Comparison of ENCODE assay signal across 18 cellular contexts in genomic region chr11:47329431-47329993, GRCh38. TPM values are rescaled to one million over a fixed set of nuclear protein-coding genes. Genes with fewer than 3 reads are reported as not detected.
A peak's percentile ranks its signal among the peaks of the same experiment; 100 is the strongest.
DNase-seq lines count a peak whose midpoint lies in the region; ATAC-seq, FAIRE-seq and TF ChIP-seq lines count a peak whose summit lies in the region.
"Had no signal": no experiment of that assay in that cellular context is flagged by ENCODE, and none has a peak within 500 bp of the region (broad histone marks: within the 10 kb centered on the region; RNA-seq: fewer than 3 reads in every experiment).

No MANE protein-coding gene starts in this region.

- H3K36me3 ChIP-seq in A673 (ENCODE audit: insufficient read depth, low read length, poor library complexity, severe bottlenecking) = peaks cover 48% of the 10 kb centered on the region
- H3K36me3 ChIP-seq in IMR-90 (ENCODE audit: control insufficient read depth, insufficient read depth, low read length) = peaks cover 48% of the 10 kb centered on the region
- H3K36me3 ChIP-seq in H1 (ENCODE audit: control insufficient read depth in 2 of 4, insufficient read depth in 4 of 4, low read length in 3 of 4) = peaks cover 0 to 16% (median 7%) of the 10 kb centered on the region in 4 experiments; a peak in 5 of 8 replicates
- H3K36me3 ChIP-seq: SJCRH30 had no signal

- no peak overlapping the region for H2BK15ac ChIP-seq in IMR-90 (ENCODE audit: low read depth, low read length)
- no peak overlapping the region for H2BK15ac ChIP-seq in H1 (ENCODE audit: low read length)

- H3K27ac ChIP-seq in A673 (ENCODE audit: low read depth, low read length, poor library complexity, severe bottlenecking) (no peak overlapping the region), IMR-90 (ENCODE audit: insufficient read depth, low read length) (no peak overlapping the region), H1 (ENCODE audit: low read depth, low read length) (no peak overlapping the region)
- H3K27ac ChIP-seq: SJCRH30 had no signal

- TF ChIP-seq CTCF in A673 (conservative IDR thresholded peaks at IDR 0.05; ENCODE audit: low read depth, low read length) (no peak), IMR-90 (conservative IDR thresholded peaks at IDR 0.05; ENCODE audit: low read depth, low read length) (no peak), H1 (IDR thresholded peaks at IDR 0.05; ENCODE audit: control extremely low read depth in 1 of 3, insufficient read depth in 1 of 3, low read depth in 1 of 3, low read length in 3 of 3) (no peak), nephron (IDR thresholded peaks at IDR 0.05; ENCODE audit: unreplicated experiment in 3 of 3) (no peak)

- intact Hi-C loops in A673 (cut with micrococcal nuclease; ENCODE audit: unreplicated experiment) (no loop called here), IMR-90 (cut with micrococcal nuclease) (no loop called here)

- WGBS in IMR-90 (ENCODE audit: extremely low coverage in 2 of 2, insufficient read length in 1 of 2), 2 experiments = no CpG with 5 or more reads among the region's 12 CpGs
- 91% methylated on average over 12 of the region's 12 CpGs; no CpG with 5 or more reads in 1 of the 2 experiments for WGBS in H1 (ENCODE audit: extremely low coverage in 1 of 2, insufficient coverage in 1 of 2, insufficient read length in 1 of 2, insufficient replicate concordance in 2 of 2, low coverage in 1 of 2, low lambda C conversion rate in 2 of 2, missing lambda C conversion rate in 1 of 2), 2 experiments

- H4K5ac ChIP-seq in IMR-90 (ENCODE audit: low read depth, low read length) (no peak overlapping the region), H1 (ENCODE audit: insufficient read length, low read depth, low read length) (no peak overlapping the region)

- H2AK5ac ChIP-seq in IMR-90 (ENCODE audit: low read depth, low read length) (no peak overlapping the region), H1 (ENCODE audit: low read depth, low read length) (no peak overlapping the region)

- H3K4me1 ChIP-seq in A673 (ENCODE audit: insufficient read depth, low read length, poor library complexity, severe bottlenecking) (no peaks in the 10 kb centered on the region), IMR-90 (ENCODE audit: control insufficient read depth, insufficient read depth, low read length) (0 out of 2 replicates have a peak, but pooled peaks cover 2% of the 10 kb centered on the region), H1 (replicated peaks in 1 of 4; ENCODE audit: control insufficient read depth in 3 of 4, insufficient read depth in 4 of 4, low read length in 3 of 4) (no peaks in the 10 kb centered on the region)
- H3K4me1 ChIP-seq: SJCRH30 had no signal

- H3K4me3 Mint-ChIP-seq in nephron = no peak overlapping the region
- H3K4me3 Mint-ChIP-seq: activated naive CD4-positive, alpha-beta T cell treated with anti-CD3 and anti-CD28 coated beads, Interleukin-2, amount 10 ng/mL, durations not matched to agents 7 days and 5 days; GM23338 had no signal

- H3K4me3 ChIP-seq in A673 (ENCODE audit: low read depth, low read length, poor library complexity, severe bottlenecking) = no peak overlapping the region
- H3K4me3 ChIP-seq in IMR-90 (ENCODE audit: insufficient read depth, low read depth, low read length) = no peak overlapping the region
- H3K4me3 ChIP-seq in H1 (ENCODE audit: extremely low read depth in 1 of 4, insufficient read depth in 2 of 4, low read depth in 3 of 4, low read length in 4 of 4) = no peak overlapping the region
- H3K4me3 ChIP-seq: GM23338, SJCRH30 had no signal

- H3K18ac ChIP-seq in IMR-90 (ENCODE audit: low read depth, low read length) = no peak overlapping the region
- no peak overlapping the region for H3K18ac ChIP-seq in H1 (ENCODE audit: extremely low read depth, low read length)

- H4K91ac ChIP-seq in IMR-90 (ENCODE audit: insufficient read depth, low read depth, low read length) (no peak overlapping the region), H1 (replicated peaks; ENCODE audit: insufficient read length, low read length) (no peak overlapping the region)

- no peak overlapping the region for H3K23ac ChIP-seq in IMR-90 (ENCODE audit: low read depth, low read length)
- H3K23ac ChIP-seq in H1 (ENCODE audit: insufficient read length) = no peak overlapping the region

- no peak for FAIRE-seq in H1 (lab: Jason Lieb, UNC)

- H2BK5ac ChIP-seq in IMR-90 (ENCODE audit: low read depth, low read length, poor library complexity, severe bottlenecking) = no peak overlapping the region
- H2BK5ac ChIP-seq in H1 (ENCODE audit: low read depth, low read length) = no peak overlapping the region

- no peak overlapping the region for H3K14ac ChIP-seq in IMR-90 (replicated peaks; ENCODE audit: low read depth, low read length)
- no peak overlapping the region for H3K14ac ChIP-seq in H1 (ENCODE audit: insufficient read length)

- no peak overlapping the region for H4K8ac ChIP-seq in IMR-90 (ENCODE audit: low read depth in 2 of 2, low read length in 2 of 2)
- peak overlapping the region; percentile 31; the same call in 1 of the 2 replicates for H4K8ac ChIP-seq in H1 (ENCODE audit: extremely low read depth, insufficient read depth, low read length)

- no peak for DNase-seq in A673 (ENCODE audit: low spot score)
- DNase-seq in IMR-90 = no peak
- no peak for DNase-seq in H1 (ENCODE audit: low read depth in 1 of 2, low spot score in 2 of 2)
- DNase-seq in NCI-H748 treated with DMSO at 0.1 percent for 48 hours (lab: John Stamatoyannopoulos, UW) = no peak
- no peak for DNase-seq in islet precursor cell
- no peak for DNase-seq in HT-29 (ENCODE audit: low spot score)
- DNase-seq: activated CD4-positive, alpha-beta T cell treated with anti-CD3 and anti-CD28 coated beads for 1 hour; activated CD8-positive, alpha-beta memory T cell treated with anti-CD3 and anti-CD28 coated beads, Interleukin-2, amount 50 U/mL, for 48 hours; activated naive CD4-positive, alpha-beta T cell treated with anti-CD3 and anti-CD28 coated beads, Interleukin-2, amount 10 ng/mL, durations not matched to agents 7 days and 5 days; naive B cell; NCI-H146; NCI-H446; SJCRH30 had no signal

- H3K56ac ChIP-seq in IMR-90 (ENCODE audit: extremely low read depth, insufficient read depth, low read length) (no peak overlapping the region), H1 (replicated peaks; ENCODE audit: insufficient read length, low read depth, low read length) (no peak overlapping the region)

- no peaks in the 10 kb centered on the region for H3K27me3 Mint-ChIP-seq in nephron (ENCODE audit: low read depth)
- H3K27me3 Mint-ChIP-seq: activated naive CD4-positive, alpha-beta T cell treated with anti-CD3 and anti-CD28 coated beads, Interleukin-2, amount 10 ng/mL, durations not matched to agents 7 days and 5 days; naive B cell had no signal

- peak overlapping the region in 2 of 3 experiments; percentile 53 to 82 for H3K27ac Mint-ChIP-seq in nephron

- H3K9me3 ChIP-seq in A673 (ENCODE audit: low read depth, low read length, poor library complexity, severe bottlenecking) (no peaks in the 10 kb centered on the region), IMR-90 (ENCODE audit: control insufficient read depth, insufficient read depth, low read length) (no peaks in the 10 kb centered on the region), H1 (ENCODE audit: insufficient read depth in 2 of 2, low read depth in 1 of 2, low read length in 1 of 2) (no peaks in the 10 kb centered on the region)
- H3K9me3 ChIP-seq: SJCRH30 had no signal

- no peaks in the 10 kb centered on the region for H3K23me2 ChIP-seq in H1 (ENCODE audit: low read depth, low read length)

- no peak overlapping the region for H2BK120ac ChIP-seq in IMR-90 (ENCODE audit: low read depth, low read length)
- no peak overlapping the region for H2BK120ac ChIP-seq in H1 (replicated peaks; ENCODE audit: low read depth, low read length)

- H3K36me3 Mint-ChIP-seq in nephron (ENCODE audit: low read depth) = peaks cover 33% of the 10 kb centered on the region

- H3K27me3 ChIP-seq in A673 (replicated peaks; ENCODE audit: insufficient read depth, low read depth, low read length, poor library complexity) = no peaks in the 10 kb centered on the region
- no peaks in the 10 kb centered on the region for H3K27me3 ChIP-seq in IMR-90 (ENCODE audit: control insufficient read depth, insufficient read depth, low read length)
- H3K27me3 ChIP-seq in H1 (replicated peaks in 1 of 4; ENCODE audit: control insufficient read depth in 3 of 4, extremely low read depth in 1 of 4, insufficient read depth in 3 of 4, low read length in 3 of 4) = no peaks in the 10 kb centered on the region
- H3K27me3 ChIP-seq: SJCRH30 had no signal

- no peaks in the 10 kb centered on the region for H3K4me1 Mint-ChIP-seq in nephron
- H3K4me1 Mint-ChIP-seq: activated naive CD4-positive, alpha-beta T cell treated with anti-CD3 and anti-CD28 coated beads, Interleukin-2, amount 10 ng/mL, durations not matched to agents 7 days and 5 days; GM23338 had no signal

- H2BK12ac ChIP-seq in H1 (ENCODE audit: low read depth, low read length) = no peak overlapping the region

- no peaks in the 10 kb centered on the region for H3K79me1 ChIP-seq in IMR-90 (ENCODE audit: low read depth in 1 of 2, low read length in 2 of 2)
- no peaks in the 10 kb centered on the region; the same call in 1 of the 2 replicates for H3K79me1 ChIP-seq in H1 (ENCODE audit: low read depth, low read length)

- peak overlapping the region; percentile 19 for H2AFZ ChIP-seq in IMR-90 (replicated peaks; ENCODE audit: low read length, poor library complexity)
- H2AFZ ChIP-seq in H1 (ENCODE audit: low read length) = no peak overlapping the region
- H2AFZ ChIP-seq: GM23338 had no signal

- in situ Hi-C loops in IMR-90 (cut with MboI; ENCODE audit: low sequenced_read_pairs) = no loop called here

- BruUV-seq in A673 (replicated peaks; lab: Mats Ljungman, UMichigan) (TSS peak; percentile 72), IMR-90 (replicated peaks; lab: Mats Ljungman, UMichigan) (no TSS peak)

- H3K4ac ChIP-seq in IMR-90 (ENCODE audit: low read depth, low read length) (no peak overlapping the region), H1 (replicated peaks; ENCODE audit: insufficient read length, low read depth, low read length) (no peak overlapping the region)

- no peaks in the 10 kb centered on the region for H3K9me3 Mint-ChIP-seq in nephron
- H3K9me3 Mint-ChIP-seq: activated naive CD4-positive, alpha-beta T cell treated with anti-CD3 and anti-CD28 coated beads, Interleukin-2, amount 10 ng/mL, durations not matched to agents 7 days and 5 days; GM23338; naive B cell had no signal

- no peak overlapping the region for H2BK20ac ChIP-seq in IMR-90 (ENCODE audit: low read depth, low read length)
- H2BK20ac ChIP-seq in H1 (ENCODE audit: low read length) = no peak overlapping the region

- ATAC-seq in IMR-90 (ENCODE audit: low read depth) (peak; percentile 30), HG03439 (IDR thresholded peaks at IDR 0.05; ENCODE audit: unreplicated experiment) (no peak)

- H3K9me1 ChIP-seq in IMR-90 (ENCODE audit: insufficient read depth, low read length) = no peaks in the 10 kb centered on the region

- TF ChIP-seq EP300 in H1 (IDR thresholded peaks at IDR 0.05; ENCODE audit: borderline replicate concordance in 1 of 2, low read depth in 2 of 2, low read length in 2 of 2) = no peak

- POLR2A ChIA-PET in A673 (lab: Charles Lee; ENCODE audit: low non-redundant PET) (no interaction called here), IMR-90 (lab: Charles Lee; ENCODE audit: unreplicated experiment) (no interaction called here), H1 (lab: Charles Lee; ENCODE audit: partially characterized antibody) (interaction anchor here (1.1 kb wide), 1 partner anchor 25 kb away, joined by 3 read pairs; no protein-coding TSS in a partner anchor)

- no peak overlapping the region for H3K9ac ChIP-seq in IMR-90 (ENCODE audit: low read depth, low read length)
- no peak overlapping the region for H3K9ac ChIP-seq in H1 (replicated peaks in 1 of 4; ENCODE audit: extremely low read depth in 1 of 4, low read depth in 3 of 4, low read length in 3 of 4)

- H4K20me1 ChIP-seq in IMR-90 (ENCODE audit: insufficient read depth, low read length) (no peaks in the 10 kb centered on the region), H1 (replicated peaks in 1 of 2; ENCODE audit: control insufficient read depth in 1 of 2, insufficient read depth in 2 of 2, low read length in 2 of 2) (peaks cover 0 to 2% of the 10 kb centered on the region in 2 experiments)

- peak overlapping the region; percentile 33 for H2AK9ac ChIP-seq in IMR-90 (replicated peaks; ENCODE audit: low read depth, low read length, poor library complexity)

- TF ChIP-seq POLR2A in IMR-90 (IDR thresholded peaks at IDR 0.05; ENCODE audit: low read depth, low read length) (no peak), H1 (IDR thresholded peaks at IDR 0.05; ENCODE audit: control extremely low read depth in 1 of 2, low read depth in 2 of 2, low read length in 2 of 2) (no peak)

- TF ChIP-seq RAD21 in IMR-90 (IDR thresholded peaks at IDR 0.05; ENCODE audit: low read length) = no peak
- TF ChIP-seq RAD21 in H1 (IDR thresholded peaks at IDR 0.05 in 1 of 2, conservative IDR thresholded peaks at IDR 0.05 in 1 of 2; ENCODE audit: low read depth in 2 of 2, low read length in 2 of 2) = no peak

- H3K79me2 ChIP-seq in H1 (ENCODE audit: control insufficient read depth in 1 of 2, insufficient read depth in 2 of 2, low read length in 2 of 2) = no peaks in the 10 kb centered on the region

- CTCF ChIA-PET in A673 (lab: Charles Lee) (no interaction called here), IMR-90 (lab: Yijun Ruan, JAX) (interaction anchor here (0.5 to 0.8 kb wide), 2 partner anchors 394 to 496 kb away, joined by 3 to 4 read pairs; no protein-coding TSS in a partner anchor), H1 (lab: Charles Lee; ENCODE audit: partially characterized antibody) (interaction anchor here (1.0 to 1.6 kb wide), 4 partner anchors 21 to 150 kb away, joined by 3 to 13 read pairs (median 4); no protein-coding TSS in a partner anchor)

- dilution Hi-C loops in IMR-90 (cut with HindIII; ENCODE audit: low sequenced_read_pairs, unreplicated experiment) = no loop called here

- H3K4me2 ChIP-seq in IMR-90 (ENCODE audit: low read depth, low read length) (no peak overlapping the region), H1 (ENCODE audit: insufficient read depth in 1 of 2, low read depth in 2 of 2, low read length in 2 of 2) (no peak overlapping the region)
- H3K4me2 ChIP-seq: GM23338 had no signal

RNA-seq across cellular contexts. Expression of gene MYBPC3, which starts 23.0 kb away (rescaled TPM):
- total RNA-seq in A673 (2021) (not detected in 2 replicates), IMR-90 (2012; rRNA removed) (not detected in 2 replicates)
- polyA plus RNA-seq in IMR-90 (2012; rRNA removed) (not detected in 2 replicates), H1 (2011; rRNA removed) (0.02 and 0.05 TPM in 2 replicates)
- polyA plus RNA-seq in IMR-90 (2012; cell fraction: cytosol; rRNA removed) = not detected in 2 replicates
- not detected in 2 replicates for polyA plus RNA-seq in IMR-90 (2012; cell fraction: nucleus; rRNA removed; ENCODE audit: low replicate concordance)
- total RNA-seq in H1 (2021; fragmentation: NEBNext Ultra II Directional; extraction: Animal tissue kit (Norgen Biotek cat#: 25700)) = not detected in 2 replicates
- 0.03 TPM for polyA plus RNA-seq in H1 (2011; cell fraction: cytosol; rRNA removed)
- polyA plus RNA-seq in H1 (2011; cell fraction: nucleus; rRNA removed) = 0.19 TPM
- polyA plus RNA-seq in H1 (2012, experiment 1 of 2) = 0.04 to 0.05 TPM in 2 of 4 replicates, not detected in the others
- not detected for polyA plus RNA-seq in H1 (2012, experiment 2 of 2)
- polyA plus RNA-seq in H1 (2013, experiment 1 of 2) = 0.02 TPM
- polyA plus RNA-seq in H1 (2013, experiment 2 of 2) = under 0.01 TPM
- 0.07 TPM in 1 of 2 replicates, not detected in the other for polyA minus RNA-seq in H1 (2011; rRNA and poly(A)+ RNA removed)
- polyA minus RNA-seq in H1 (2011; cell fraction: cytosol; rRNA and poly(A)+ RNA removed) = not detected
- not detected for polyA minus RNA-seq in H1 (2011; cell fraction: nucleus; rRNA and poly(A)+ RNA removed)
- 0.05 TPM in 1 of 2 replicates, not detected in the other for total RNA-seq in HT-29 (2014; rRNA removed; shearing (Covaris generic))
- total RNA-seq: GM23338, LHCN-M2, pulmonary artery endothelial cell, SJCRH30 had no signal
- polyA plus RNA-seq: GM23338 had no signal

RNA-seq across cellular contexts. Expression of gene SPI1, which starts 48.8 kb away (rescaled TPM):
- not detected in 2 replicates for total RNA-seq in A673 (2021)
- total RNA-seq in IMR-90 (2012; rRNA removed) = not detected in 2 replicates
- not detected in 2 replicates for polyA plus RNA-seq in IMR-90 (2012; rRNA removed)
- 0.03 TPM in 1 of 2 replicates, not detected in the other for polyA plus RNA-seq in IMR-90 (2012; cell fraction: cytosol; rRNA removed)
- not detected in 2 replicates for polyA plus RNA-seq in IMR-90 (2012; cell fraction: nucleus; rRNA removed; ENCODE audit: low replicate concordance)
- total RNA-seq in H1 (2021; fragmentation: NEBNext Ultra II Directional; extraction: Animal tissue kit (Norgen Biotek cat#: 25700)) = not detected in 2 replicates
- 0.12 and 0.28 TPM in 2 replicates for polyA plus RNA-seq in H1 (2011; rRNA removed)
- polyA plus RNA-seq in H1 (2011; cell fraction: cytosol; rRNA removed) = 0.23 TPM
- polyA plus RNA-seq in H1 (2011; cell fraction: nucleus; rRNA removed) = 0.27 TPM
- 0.20 to 0.33 TPM in 2 of 4 replicates, not detected in the others for polyA plus RNA-seq in H1 (2012, experiment 1 of 2)
- 0.21 TPM for polyA plus RNA-seq in H1 (2012, experiment 2 of 2)
- 0.14 TPM for polyA plus RNA-seq in H1 (2013, experiment 1 of 2)
- polyA plus RNA-seq in H1 (2013, experiment 2 of 2) = 0.20 TPM
- 0.60 TPM in 1 of 2 replicates, not detected in the other for polyA minus RNA-seq in H1 (2011; rRNA and poly(A)+ RNA removed)
- polyA minus RNA-seq in H1 (2011; cell fraction: cytosol; rRNA and poly(A)+ RNA removed) = not detected
- not detected for polyA minus RNA-seq in H1 (2011; cell fraction: nucleus; rRNA and poly(A)+ RNA removed)
- not detected in 2 replicates for total RNA-seq in HT-29 (2014; rRNA removed; shearing (Covaris generic))
- total RNA-seq: GM23338, LHCN-M2, pulmonary artery endothelial cell, SJCRH30 had no signal

RNA-seq across cellular contexts. Expression of gene MADD, which starts 59.6 kb away (rescaled TPM):
- total RNA-seq in A673 (2021) = 132 and 133 TPM in 2 replicates
- 11.1 and 13.3 TPM in 2 replicates for total RNA-seq in IMR-90 (2012; rRNA removed)
- 16.4 and 17.3 TPM in 2 replicates for polyA plus RNA-seq in IMR-90 (2012; rRNA removed)
- 11.8 and 13.6 TPM in 2 replicates for polyA plus RNA-seq in IMR-90 (2012; cell fraction: cytosol; rRNA removed)
- 45.5 and 53.1 TPM in 2 replicates for polyA plus RNA-seq in IMR-90 (2012; cell fraction: nucleus; rRNA removed; ENCODE audit: low replicate concordance)
- total RNA-seq in H1 (2021; fragmentation: NEBNext Ultra II Directional; extraction: Animal tissue kit (Norgen Biotek cat#: 25700)) = 43.7 and 45.4 TPM in 2 replicates
- 32.5 and 48.3 TPM in 2 replicates for polyA plus RNA-seq in H1 (2011; rRNA removed)
- polyA plus RNA-seq in H1 (2011; cell fraction: cytosol; rRNA removed) = 26.6 TPM
- polyA plus RNA-seq in H1 (2011; cell fraction: nucleus; rRNA removed) = 91.6 TPM
- 33.0 to 36.2 TPM (median 35.4 TPM) in 4 replicates for polyA plus RNA-seq in H1 (2012, experiment 1 of 2)
- 16.8 TPM for polyA plus RNA-seq in H1 (2012, experiment 2 of 2)
- polyA plus RNA-seq in H1 (2013, experiment 1 of 2) = 19.3 TPM
- polyA plus RNA-seq in H1 (2013, experiment 2 of 2) = 17.0 TPM
- 76.0 and 80.1 TPM in 2 replicates for polyA minus RNA-seq in H1 (2011; rRNA and poly(A)+ RNA removed)
- 22.5 TPM for polyA minus RNA-seq in H1 (2011; cell fraction: cytosol; rRNA and poly(A)+ RNA removed)
- polyA minus RNA-seq in H1 (2011; cell fraction: nucleus; rRNA and poly(A)+ RNA removed) = 48.9 TPM
- 44.0 and 46.2 TPM in 2 replicates for total RNA-seq in HT-29 (2014; rRNA removed; shearing (Covaris generic))
